ENCODE assay signal across 1 cellular context in the genomic region with DNA sequence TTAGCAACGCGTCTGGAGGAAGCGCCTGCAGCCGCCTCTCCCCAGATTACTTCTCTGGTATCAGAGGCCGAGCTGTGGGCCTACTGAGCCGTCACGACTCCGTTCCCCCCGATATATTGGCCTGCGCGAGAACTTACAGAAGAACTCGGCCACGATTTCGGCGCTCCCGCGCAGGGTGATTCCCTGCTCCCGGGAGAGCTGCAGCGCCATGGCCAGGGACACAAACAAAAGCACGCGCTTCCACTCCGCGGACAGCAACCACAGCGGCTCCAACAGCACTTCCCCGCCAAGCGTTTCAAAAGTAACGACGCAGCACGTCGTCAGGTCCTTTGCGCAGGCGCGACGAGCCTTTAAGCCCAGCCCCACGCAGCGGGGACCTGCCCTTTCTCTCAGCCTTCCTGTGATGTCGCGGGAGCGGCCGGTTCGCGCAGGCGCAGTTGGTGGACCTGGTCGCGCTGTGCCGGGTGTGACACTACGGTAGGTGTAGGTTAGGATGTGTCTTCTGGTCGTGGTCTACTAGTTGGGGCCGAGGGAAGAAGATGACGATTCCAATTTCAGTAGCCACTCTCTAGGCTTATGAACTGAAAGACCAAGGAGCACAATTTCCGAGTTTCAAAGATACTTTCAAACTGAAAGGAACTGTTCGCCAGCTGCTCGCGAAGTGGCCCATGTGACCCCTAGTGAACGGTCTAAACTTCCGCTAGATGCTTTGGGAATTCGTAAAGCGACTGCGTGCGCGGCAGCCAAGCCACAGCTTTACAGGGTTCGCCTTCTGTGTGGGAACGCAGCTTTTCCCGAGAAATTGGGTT.
TF ChIP-seq lines count a peak whose summit lies in the region.

Gene MAD2L1, minus strand, starts transcription at position 324 of the 809 bp plus-strand sequence. Its CDS starts 114 bp downstream, at position 210.

TF ChIP-seq in HepG2, 621 proteins besides CTCF, POLR2A, EP300 and RAD21 (continued from another document):
- TF ChIP-seq, protein P1, sequence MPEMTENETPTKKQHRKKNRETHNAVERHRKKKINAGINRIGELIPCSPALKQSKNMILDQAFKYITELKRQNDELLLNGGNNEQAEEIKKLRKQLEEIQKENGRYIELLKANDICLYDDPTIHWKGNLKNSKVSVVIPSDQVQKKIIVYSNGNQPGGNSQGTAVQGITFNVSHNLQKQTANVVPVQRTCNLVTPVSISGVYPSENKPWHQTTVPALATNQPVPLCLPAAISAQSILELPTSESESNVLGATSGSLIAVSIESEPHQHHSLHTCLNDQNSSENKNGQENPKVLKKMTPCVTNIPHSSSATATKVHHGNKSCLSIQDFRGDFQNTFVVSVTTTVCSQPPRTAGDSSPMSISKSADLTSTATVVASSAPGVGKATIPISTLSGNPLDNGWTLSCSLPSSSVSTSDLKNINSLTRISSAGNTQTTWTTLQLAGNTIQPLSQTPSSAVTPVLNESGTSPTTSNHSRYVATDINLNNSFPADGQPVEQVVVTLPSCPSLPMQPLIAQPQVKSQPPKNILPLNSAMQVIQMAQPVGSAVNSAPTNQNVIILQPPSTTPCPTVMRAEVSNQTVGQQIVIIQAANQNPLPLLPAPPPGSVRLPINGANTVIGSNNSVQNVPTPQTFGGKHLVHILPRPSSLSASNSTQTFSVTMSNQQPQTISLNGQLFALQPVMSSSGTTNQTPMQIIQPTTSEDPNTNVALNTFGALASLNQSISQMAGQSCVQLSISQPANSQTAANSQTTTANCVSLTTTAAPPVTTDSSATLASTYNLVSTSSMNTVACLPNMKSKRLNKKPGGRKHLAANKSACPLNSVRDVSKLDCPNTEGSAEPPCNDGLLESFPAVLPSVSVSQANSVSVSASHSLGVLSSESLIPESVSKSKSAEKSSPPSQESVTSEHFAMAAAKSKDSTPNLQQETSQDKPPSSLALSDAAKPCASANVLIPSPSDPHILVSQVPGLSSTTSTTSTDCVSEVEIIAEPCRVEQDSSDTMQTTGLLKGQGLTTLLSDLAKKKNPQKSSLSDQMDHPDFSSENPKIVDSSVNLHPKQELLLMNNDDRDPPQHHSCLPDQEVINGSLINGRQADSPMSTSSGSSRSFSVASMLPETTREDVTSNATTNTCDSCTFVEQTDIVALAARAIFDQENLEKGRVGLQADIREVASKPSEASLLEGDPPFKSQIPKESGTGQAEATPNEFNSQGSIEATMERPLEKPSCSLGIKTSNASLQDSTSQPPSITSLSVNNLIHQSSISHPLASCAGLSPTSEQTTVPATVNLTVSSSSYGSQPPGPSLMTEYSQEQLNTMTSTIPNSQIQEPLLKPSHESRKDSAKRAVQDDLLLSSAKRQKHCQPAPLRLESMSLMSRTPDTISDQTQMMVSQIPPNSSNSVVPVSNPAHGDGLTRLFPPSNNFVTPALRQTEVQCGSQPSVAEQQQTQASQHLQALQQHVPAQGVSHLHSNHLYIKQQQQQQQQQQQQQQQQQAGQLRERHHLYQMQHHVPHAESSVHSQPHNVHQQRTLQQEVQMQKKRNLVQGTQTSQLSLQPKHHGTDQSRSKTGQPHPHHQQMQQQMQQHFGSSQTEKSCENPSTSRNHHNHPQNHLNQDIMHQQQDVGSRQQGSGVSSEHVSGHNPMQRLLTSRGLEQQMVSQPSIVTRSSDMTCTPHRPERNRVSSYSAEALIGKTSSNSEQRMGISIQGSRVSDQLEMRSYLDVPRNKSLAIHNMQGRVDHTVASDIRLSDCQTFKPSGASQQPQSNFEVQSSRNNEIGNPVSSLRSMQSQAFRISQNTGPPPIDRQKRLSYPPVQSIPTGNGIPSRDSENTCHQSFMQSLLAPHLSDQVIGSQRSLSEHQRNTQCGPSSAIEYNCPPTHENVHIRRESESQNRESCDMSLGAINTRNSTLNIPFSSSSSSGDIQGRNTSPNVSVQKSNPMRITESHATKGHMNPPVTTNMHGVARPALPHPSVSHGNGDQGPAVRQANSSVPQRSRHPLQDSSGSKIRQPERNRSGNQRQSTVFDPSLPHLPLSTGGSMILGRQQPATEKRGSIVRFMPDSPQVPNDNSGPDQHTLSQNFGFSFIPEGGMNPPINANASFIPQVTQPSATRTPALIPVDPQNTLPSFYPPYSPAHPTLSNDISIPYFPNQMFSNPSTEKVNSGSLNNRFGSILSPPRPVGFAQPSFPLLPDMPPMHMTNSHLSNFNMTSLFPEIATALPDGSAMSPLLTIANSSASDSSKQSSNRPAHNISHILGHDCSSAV (CRISPR knock-in tag; IDR thresholded peaks at IDR 0.05; ENCODE audit: borderline replicate concordance) = no peak
- TF ChIP-seq FOXK2 (IDR thresholded peaks at IDR 0.05) = no peak; the same call in 1 of the 2 replicates
- TF ChIP-seq, protein P2, sequence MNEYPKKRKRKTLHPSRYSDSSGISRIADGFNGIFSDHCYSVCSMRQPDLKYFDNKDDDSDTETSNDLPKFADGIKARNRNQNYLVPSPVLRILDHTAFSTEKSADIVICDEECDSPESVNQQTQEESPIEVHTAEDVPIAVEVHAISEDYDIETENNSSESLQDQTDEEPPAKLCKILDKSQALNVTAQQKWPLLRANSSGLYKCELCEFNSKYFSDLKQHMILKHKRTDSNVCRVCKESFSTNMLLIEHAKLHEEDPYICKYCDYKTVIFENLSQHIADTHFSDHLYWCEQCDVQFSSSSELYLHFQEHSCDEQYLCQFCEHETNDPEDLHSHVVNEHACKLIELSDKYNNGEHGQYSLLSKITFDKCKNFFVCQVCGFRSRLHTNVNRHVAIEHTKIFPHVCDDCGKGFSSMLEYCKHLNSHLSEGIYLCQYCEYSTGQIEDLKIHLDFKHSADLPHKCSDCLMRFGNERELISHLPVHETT (CRISPR knock-in tag; conservative IDR thresholded peaks at IDR 0.05) = no peak; the same call in 1 of the 2 replicates
- no peak; the same call in 1 of the 2 replicates for TF ChIP-seq GABPA (IDR thresholded peaks at IDR 0.05; ENCODE audit: low read depth, low read length)
- TF ChIP-seq GABPA (CRISPR knock-in tag; IDR thresholded peaks at IDR 0.05; ENCODE audit: low read depth) = peak; percentile 76; the same call in 1 of the 2 replicates
TF ChIP-seq in HepG2: peak in this region for 243.
